In the genomic region with DNA sequence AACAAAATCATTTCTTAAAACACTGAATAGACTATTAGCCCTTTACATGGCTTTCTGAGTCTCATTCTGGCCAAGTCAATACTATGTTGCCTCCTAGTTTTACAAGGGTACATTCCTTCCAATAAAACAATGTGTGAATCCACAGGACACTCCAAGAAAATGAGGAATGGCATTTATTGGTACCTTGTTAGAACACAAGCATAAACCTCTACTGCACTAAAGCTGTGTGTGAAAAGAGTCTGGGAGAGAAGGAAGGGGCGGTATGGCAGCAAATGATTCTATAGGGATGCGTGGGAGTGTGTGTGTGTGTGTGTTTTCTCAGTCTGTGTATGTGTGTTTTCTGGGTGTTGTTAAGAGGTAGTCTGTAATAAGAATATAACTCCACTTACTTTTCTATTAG, we compare ENCODE assay signal across 36 cellular contexts. TPM values are rescaled to one million over a fixed set of nuclear protein-coding genes. Genes with fewer than 3 reads are reported as not detected.
DNase-seq lines count a peak whose midpoint lies in the region; ATAC-seq and TF ChIP-seq lines count a peak whose summit lies in the region.
"Had no signal": no experiment of that assay in that cellular context is flagged by ENCODE, and none has a peak within 500 bp of the region (broad histone marks: within the 10 kb centered on the region; RNA-seq: fewer than 3 reads in every experiment).

No MANE protein-coding gene starts in this region.

- H3K4me1 Mint-ChIP-seq in chondrocyte (ENCODE audit: low read depth) (peaks cover 45% of the 10 kb centered on the region), osteocyte (ENCODE audit: unreplicated experiment) (peaks cover 59% of the 10 kb centered on the region)
- H3K4me1 Mint-ChIP-seq: B cell; IgD-negative memory B cell; stimulated activated naive CD8-positive, alpha-beta T cell treated with anti-CD3 and anti-CD28 coated beads, Interleukin-15, amount 100 ng/mL, for 72 hours had no signal

- ATAC-seq in GM18511 (IDR thresholded peaks at IDR 0.05; ENCODE audit: unreplicated experiment) (no peak), GM18505 (IDR thresholded peaks at IDR 0.05; ENCODE audit: unreplicated experiment) (no peak), HG03521 (IDR thresholded peaks at IDR 0.05; ENCODE audit: unreplicated experiment) (no peak), GM21529 (IDR thresholded peaks at IDR 0.05; ENCODE audit: unreplicated experiment) (no peak)
- ATAC-seq: activated CD4-positive, CD25-positive, alpha-beta regulatory T cell treated with anti-CD3 and anti-CD28 coated beads, Interleukin-2, amount 50 U/mL, for 24 hours; CD8-positive, alpha-beta T cell; GM12878; HCT116; lower lobe of right lung; natural killer cell treated with Interleukin-12 subunit alpha and Interleukin-12 subunit beta and Interleukin-15 and Interleukin-18, amount 100 ng/mL, for 72 hours; stimulated activated naive CD8-positive, alpha-beta T cell treated with anti-CD3 and anti-CD28 coated beads, Interleukin-15, amount 100 ng/mL, for 72 hours had no signal

- peaks cover 41% of the 10 kb centered on the region for H3K4me1 ChIP-seq in ACC112 (ENCODE audit: control insufficient read depth, insufficient read depth, low read length, unreplicated experiment)
- H3K4me1 ChIP-seq: body of pancreas, esophagus muscularis mucosa, lower lobe of right lung, uterus had no signal

- H3K9me3 Mint-ChIP-seq in chondrocyte (ENCODE audit: low read depth) (peaks cover 2% of the 10 kb centered on the region), osteocyte (ENCODE audit: unreplicated experiment) (peaks cover 5% of the 10 kb centered on the region)
- H3K9me3 Mint-ChIP-seq: activated CD4-positive, alpha-beta memory T cell treated with anti-CD3 and anti-CD28 coated beads for 36 hours; CD8-positive, alpha-beta T cell; T-helper 1 cell treated with Interleukin-12 subunit alpha and Interleukin-12 subunit beta and Interleukin-4 antibody, amounts not matched to agents 30 μg/mL and 1 μg/mL, for 36 hours had no signal

- H3K79me2 ChIP-seq in ACC112 (ENCODE audit: control insufficient read depth, insufficient read depth, low read length, unreplicated experiment) = no peaks in the 10 kb centered on the region

- H3K27me3 Mint-ChIP-seq in chondrocyte (ENCODE audit: low read depth) (no peaks in the 10 kb centered on the region), osteocyte (ENCODE audit: unreplicated experiment) (no peaks in the 10 kb centered on the region)
- H3K27me3 Mint-ChIP-seq: activated CD4-positive, alpha-beta memory T cell treated with anti-CD3 and anti-CD28 coated beads for 36 hours; B cell; IgD-negative memory B cell; natural killer cell treated with Interleukin-12 subunit alpha and Interleukin-12 subunit beta and Interleukin-15 and Interleukin-18, amount 100 ng/mL, for 72 hours; stimulated activated naive CD8-positive, alpha-beta T cell treated with anti-CD3 and anti-CD28 coated beads, Interleukin-15, amount 100 ng/mL, for 72 hours had no signal

- no peaks in the 10 kb centered on the region for H3K36me3 Mint-ChIP-seq in chondrocyte (ENCODE audit: low read depth)
- H3K36me3 Mint-ChIP-seq in osteocyte (ENCODE audit: unreplicated experiment) = no peaks in the 10 kb centered on the region
- H3K36me3 Mint-ChIP-seq: activated CD4-positive, alpha-beta memory T cell treated with anti-CD3 and anti-CD28 coated beads for 36 hours; CD8-positive, alpha-beta T cell; IgD-negative memory B cell; natural killer cell treated with Interleukin-12 subunit alpha and Interleukin-12 subunit beta and Interleukin-15 and Interleukin-18, amount 100 ng/mL, for 72 hours had no signal

- H3K36me3 ChIP-seq in ACC112 (ENCODE audit: insufficient read depth, low read length) = no peaks in the 10 kb centered on the region
- H3K36me3 ChIP-seq: esophagus muscularis mucosa, heart left ventricle, lower lobe of right lung, thoracic aorta, uterus had no signal

- H3K27ac ChIP-seq in ACC112 (ENCODE audit: low read depth, low read length) = peak overlapping the region; percentile 67
- H3K27ac ChIP-seq: body of pancreas, dorsolateral prefrontal cortex, lower lobe of right lung, thoracic aorta, uterus had no signal

- H3K4me3 ChIP-seq in ACC112 (ENCODE audit: low read depth, low read length) = no peak overlapping the region
- H3K4me3 ChIP-seq: body of pancreas, dorsolateral prefrontal cortex, esophagus muscularis mucosa, GM12878, heart left ventricle, lower lobe of right lung, thoracic aorta, uterus had no signal

- DNase-seq in LoVo (ENCODE audit: low spot score) = peak; percentile 27
- no peak for DNase-seq in chondrocyte (ENCODE audit: low spot score)
- DNase-seq in osteocyte (ENCODE audit: extremely low spot score, unreplicated experiment) = no peak
- DNase-seq: activated CD4-positive, alpha-beta memory T cell treated with anti-CD3 and anti-CD28 coated beads for 36 hours; activated naive CD4-positive, alpha-beta T cell treated with Interleukin-2 at 50 U/mL for 16 hours; body of pancreas; cerebellar nuclear complex; dorsolateral prefrontal cortex; foreskin melanocyte; heart left ventricle; kidney; lower lobe of right lung; NCI-H1092; NCI-H1694; NCI-H2171 treated with DMSO at 0.1 percent for 48 hours; NCI-H510A; SK-N-SH; stimulated activated CD8-positive, alpha-beta memory T cell treated with anti-CD3 and anti-CD28 coated beads, Interleukin-4, amount 100 ng/mL, for 48 hours; stimulated activated naive CD8-positive, alpha-beta T cell treated with anti-CD3 and anti-CD28 coated beads, Interleukin-15, amount 100 ng/mL, for 72 hours; uterus had no signal

- TF ChIP-seq POLR2A in GM18505 (IDR thresholded peaks at IDR 0.05; ENCODE audit: borderline replicate concordance, extremely low read depth, insufficient read depth, insufficient read length) = no peak

- H3K27me3 ChIP-seq in ACC112 (ENCODE audit: insufficient read depth, low read length) = no peaks in the 10 kb centered on the region
- H3K27me3 ChIP-seq: body of pancreas, esophagus muscularis mucosa, heart left ventricle, uterus had no signal

- H3K4me3 Mint-ChIP-seq in chondrocyte (ENCODE audit: unreplicated experiment) = no peak overlapping the region
- H3K4me3 Mint-ChIP-seq in osteocyte (ENCODE audit: unreplicated experiment) = no peak overlapping the region
- H3K4me3 Mint-ChIP-seq: activated CD4-positive, alpha-beta memory T cell treated with anti-CD3 and anti-CD28 coated beads for 36 hours; B cell; CD8-positive, alpha-beta T cell; IgD-negative memory B cell; natural killer cell treated with Interleukin-12 subunit alpha and Interleukin-12 subunit beta and Interleukin-15 and Interleukin-18, amount 100 ng/mL, for 72 hours; stimulated activated naive CD8-positive, alpha-beta T cell treated with anti-CD3 and anti-CD28 coated beads, Interleukin-15, amount 100 ng/mL, for 72 hours; T-helper 1 cell treated with Interleukin-12 subunit alpha and Interleukin-12 subunit beta and Interleukin-4 antibody, amounts not matched to agents 30 μg/mL and 1 μg/mL, for 36 hours had no signal

- TF ChIP-seq CTCF in chondrocyte (IDR thresholded peaks at IDR 0.05) = no peak
- no peak for TF ChIP-seq CTCF in osteocyte (IDR thresholded peaks at IDR 0.05)

- no peak overlapping the region for H2AFZ ChIP-seq in ACC112 (ENCODE audit: low read length, unreplicated experiment)

- H3K27ac Mint-ChIP-seq in chondrocyte (ENCODE audit: unreplicated experiment) (peak overlapping the region; percentile 92), osteocyte (ENCODE audit: unreplicated experiment) (peak overlapping the region; percentile 85)
- H3K27ac Mint-ChIP-seq: activated CD4-positive, alpha-beta memory T cell treated with anti-CD3 and anti-CD28 coated beads for 36 hours; B cell; CD8-positive, alpha-beta T cell; IgD-negative memory B cell; natural killer cell treated with Interleukin-12 subunit alpha and Interleukin-12 subunit beta and Interleukin-15 and Interleukin-18, amount 100 ng/mL, for 72 hours; stimulated activated naive CD8-positive, alpha-beta T cell treated with anti-CD3 and anti-CD28 coated beads, Interleukin-15, amount 100 ng/mL, for 72 hours; T-helper 1 cell treated with Interleukin-12 subunit alpha and Interleukin-12 subunit beta and Interleukin-4 antibody, amounts not matched to agents 30 μg/mL and 1 μg/mL, for 36 hours had no signal

RNA-seq across cellular contexts. Expression of a gene that starts 48.9 kb away (rescaled TPM):
- total RNA-seq in chondrocyte (0.72 to 1.0 TPM (median 0.74 TPM) in 3 replicates), osteocyte (118 and 132 TPM in 2 replicates)
- total RNA-seq: A172; activated CD4-positive, alpha-beta memory T cell treated with anti-CD3 and anti-CD28 coated beads for 36 hours; B cell; CD8-positive, alpha-beta T cell; GM12878 had no signal

Comparison
In these comparisons a context has a peak if more than half of its experiments do, and no peak if none do; other contexts are left out.
1. RNA of a gene that starts 48.9 kb away (total RNA-seq): 118 to 132 TPM in osteocyte; 0.72 to 1.0 TPM in chondrocyte; every median in the first group is over 10 times any median in the second.